In genomic region chr2:120204417-120204816, GRCh38 we compare ENCODE assay signal across 22 cellular contexts.
"Had no signal": no experiment of that assay in that cellular context is flagged by ENCODE, and none has a peak within 500 bp of the region (broad histone marks: within the 10 kb centered on the region; RNA-seq: fewer than 3 reads in every experiment).

No MANE protein-coding gene starts in this region.

- H3K27ac ChIP-seq: ascending aorta, brain microvascular endothelial cell, hepatocyte had no signal

- H3K4me3 ChIP-seq: ascending aorta, hepatocyte had no signal

- H3K27ac Mint-ChIP-seq: activated T-helper 1 cell treated with anti-CD3 and anti-CD28 coated beads, Interleukin-12 subunit alpha, Interleukin-12 subunit beta, Interleukin-2, Interleukin-4 antibody, amounts not matched to agents 30 ng/mL and 10 ng/mL and 1 ng/mL, durations not matched to agents 14 hours and 24 hours and 36 hours; stimulated activated naive CD8-positive, alpha-beta T cell treated with anti-CD3 and anti-CD28 coated beads, Interleukin-15, Interleukin-2, amounts not matched to agents 100 ng/mL and 50 ng/mL, for 24 hours; T-helper 1 cell treated with Interleukin-12 subunit alpha and Interleukin-12 subunit beta and Interleukin-4 antibody, amounts not matched to agents 30 μg/mL and 1 μg/mL, for 36 hours; type B pancreatic cell; WTC11 had no signal

- H3K4me3 Mint-ChIP-seq: activated T-helper 1 cell treated with anti-CD3 and anti-CD28 coated beads, Interleukin-12 subunit alpha, Interleukin-12 subunit beta, Interleukin-2, Interleukin-4 antibody, amounts not matched to agents 30 ng/mL and 10 ng/mL and 1 ng/mL, durations not matched to agents 14 hours and 24 hours and 36 hours; stimulated activated naive CD8-positive, alpha-beta T cell treated with anti-CD3 and anti-CD28 coated beads, Interleukin-15, Interleukin-2, amounts not matched to agents 100 ng/mL and 50 ng/mL, for 24 hours; T-helper 1 cell treated with Interleukin-12 subunit alpha and Interleukin-12 subunit beta and Interleukin-4 antibody, amounts not matched to agents 30 μg/mL and 1 μg/mL, for 36 hours; type B pancreatic cell; WTC11 had no signal

- H3K36me3 ChIP-seq: ascending aorta, brain microvascular endothelial cell had no signal

- H3K27me3 Mint-ChIP-seq: naive B cell; stimulated activated naive CD8-positive, alpha-beta T cell treated with anti-CD3 and anti-CD28 coated beads, Interleukin-15, Interleukin-2, amounts not matched to agents 100 ng/mL and 50 ng/mL, for 24 hours had no signal

- H3K27me3 ChIP-seq: ascending aorta, brain microvascular endothelial cell, hepatocyte had no signal

- ATAC-seq: esophagus mucosa had no signal

- H3K36me3 Mint-ChIP-seq: activated naive CD4-positive, alpha-beta T cell treated with anti-CD3 and anti-CD28 coated beads, Interleukin-2, amount 50 U/mL, for 72 hours; type B pancreatic cell; WTC11 had no signal

- DNase-seq: activated CD4-positive, alpha-beta T cell treated with anti-CD3 and anti-CD28 coated beads, Interleukin-2, amount 50 U/mL, for 4 hours; activated T-cell treated with anti-CD3 and anti-CD28 coated beads for 4 hours; brain microvascular endothelial cell; caudate nucleus; effector memory CD4-positive, alpha-beta T cell; foreskin melanocyte; glutamatergic neuron; mesenchymal stem cell; naive B cell; retina; stimulated activated CD4-positive, alpha-beta T cell treated with anti-CD3 and anti-CD28 coated beads, Interleukin-12 subunit alpha, Interleukin-12 subunit beta, amount 100 ng/mL, for 4 hours; stimulated activated CD4-positive, alpha-beta T cell treated with anti-CD3 and anti-CD28 coated beads, Interleukin-4, amount 100 ng/mL, for 4 hours; T1000 had no signal

- H3K9me3 Mint-ChIP-seq: naive B cell; stimulated activated naive CD8-positive, alpha-beta T cell treated with anti-CD3 and anti-CD28 coated beads, Interleukin-15, Interleukin-2, amounts not matched to agents 100 ng/mL and 50 ng/mL, for 24 hours; T-helper 1 cell treated with Interleukin-12 subunit alpha and Interleukin-12 subunit beta and Interleukin-4 antibody, amounts not matched to agents 30 μg/mL and 1 μg/mL, for 36 hours; type B pancreatic cell had no signal

- H3K9me3 ChIP-seq: ascending aorta had no signal

- H3K4me1 ChIP-seq: ascending aorta had no signal
